8 cellular contexts compared by ENCODE assay signal in genomic region chr1:235843458-235843857, GRCh38. TPM values are rescaled to one million over a fixed set of nuclear protein-coding genes. Genes with fewer than 3 reads are reported as not detected.
DNase-seq lines count a peak whose midpoint lies in the region; ATAC-seq, FAIRE-seq and TF ChIP-seq lines count a peak whose summit lies in the region.

No MANE protein-coding gene starts in this region.

- H3K4me2 ChIP-seq in endothelial cell of umbilical vein (ENCODE audit: insufficient read depth, low read length), result no peak overlapping the region

- POLR2A ChIA-PET in endothelial cell of umbilical vein (lab: Charles Lee), result interaction anchor here (0.6 kb wide), 1 partner anchor 14 kb away, joined by 3 read pairs; no protein-coding TSS in a partner anchor

- ATAC-seq in GM18868 (IDR thresholded peaks at IDR 0.05; ENCODE audit: unreplicated experiment), result peak; percentile 62

- H3K36me3 ChIP-seq in Peyer's patch (no peaks in the 10 kb centered on the region), endothelial cell of umbilical vein (ENCODE audit: control insufficient read depth in 2 of 2, extremely low read depth in 1 of 2, insufficient read depth in 2 of 2, low read length in 2 of 2) (no peaks in the 10 kb centered on the region)

- intact Hi-C loops in endothelial cell of umbilical vein (cut with micrococcal nuclease), result no loop called here

- H3K9ac ChIP-seq in endothelial cell of umbilical vein (replicated peaks; ENCODE audit: extremely low read depth, insufficient read depth, low read length), result no peak overlapping the region

- dilution Hi-C loops in endothelial cell of umbilical vein (cut with MboI; ENCODE audit: extremely low pct_ligation_motif_present, low sequenced_read_pairs), result no loop called here

- peak; percentile 47 for FAIRE-seq in endothelial cell of umbilical vein (lab: Jason Lieb, UNC)

- no peak for TF ChIP-seq POLR2A in Peyer's patch (IDR thresholded peaks at IDR 0.05)
- TF ChIP-seq POLR2A in endothelial cell of umbilical vein (IDR thresholded peaks at IDR 0.05; ENCODE audit: low read depth, low read length), result no peak

- H3K79me2 ChIP-seq in endothelial cell of umbilical vein (ENCODE audit: control insufficient read depth, insufficient read depth, low read length), result no peaks in the 10 kb centered on the region

- no peaks in the 10 kb centered on the region for H3K27me3 Mint-ChIP-seq in neural crest cell (ENCODE audit: low read depth)

- H3K9me3 ChIP-seq in Peyer's patch, result no peaks in the 10 kb centered on the region
- no peaks in the 10 kb centered on the region for H3K9me3 ChIP-seq in endothelial cell of umbilical vein (replicated peaks; ENCODE audit: control insufficient read depth, insufficient read depth, low read length)

- no peak overlapping the region for H3K4me3 Mint-ChIP-seq in neural crest cell

- DNase-seq in HT1080 (ENCODE audit: low read depth) (peak; percentile 39), Peyer's patch (no peak), endothelial cell of umbilical vein (ENCODE audit: low read depth, low spot score) (peak; percentile 24), neural crest cell (ENCODE audit: low read depth, low spot score) (no peak), islet precursor cell (no peak), T-helper 1 cell (no peak)

- peaks cover 14% of the 10 kb centered on the region for H3K9me3 Mint-ChIP-seq in neural crest cell

- H3K9me1 ChIP-seq in endothelial cell of umbilical vein (replicated peaks; ENCODE audit: control insufficient read depth, extremely low read depth, insufficient read depth, low read length), result no peaks in the 10 kb centered on the region

- peaks cover 0 to 12% (median 0%) of the 10 kb centered on the region in 4 donors for H3K4me1 ChIP-seq in Peyer's patch
- no peaks in the 10 kb centered on the region for H3K4me1 ChIP-seq in endothelial cell of umbilical vein (ENCODE audit: control insufficient read depth, extremely low read depth, insufficient read depth, low read length)

- H3K4me3 ChIP-seq in Peyer's patch (no peak overlapping the region), endothelial cell of umbilical vein (replicated peaks in 1 of 3; ENCODE audit: insufficient read depth in 1 of 3, low read depth in 1 of 3, low read length in 3 of 3) (no peak overlapping the region)

- no peaks in the 10 kb centered on the region for H4K20me1 ChIP-seq in endothelial cell of umbilical vein (replicated peaks; ENCODE audit: control insufficient read depth, extremely low read depth, insufficient read depth, low read length)

- BruUV-seq in endothelial cell of umbilical vein (replicated peaks; lab: Mats Ljungman, UMichigan), result no TSS peak

- no peak overlapping the region for H3K27ac ChIP-seq in C4-2B
- H3K27ac ChIP-seq in Peyer's patch, result no peak overlapping the region
- H3K27ac ChIP-seq in endothelial cell of umbilical vein (ENCODE audit: insufficient read depth, low read depth, low read length), result no peak overlapping the region

- TF ChIP-seq CTCF in C4-2B (conservative IDR thresholded peaks at IDR 0.05) (peak; percentile 90), Peyer's patch (IDR thresholded peaks at IDR 0.05) (peak; percentile 18 to 68 (median 49)), endothelial cell of umbilical vein (IDR thresholded peaks at IDR 0.05; ENCODE audit: extremely low read depth in 1 of 2, insufficient read depth in 1 of 2, low read depth in 1 of 2, low read length in 2 of 2) (peak in 1 of 2 donors; percentile 16), neural crest cell (conservative IDR thresholded peaks at IDR 0.05) (peak; percentile 66)

- CTCF ChIA-PET in endothelial cell of umbilical vein (lab: Charles Lee), result interaction anchor here (0.8 to 6.6 kb wide), 23 partner anchors 9 to 339 kb away, joined by 3 to 40 read pairs (median 5); partner anchors contain the start of genes B3GALNT2 and LYST

- H3K4me1 Mint-ChIP-seq in neural crest cell, result no peaks in the 10 kb centered on the region

- no peak overlapping the region for H2AFZ ChIP-seq in endothelial cell of umbilical vein (ENCODE audit: low read depth, low read length)

- H3K36me3 Mint-ChIP-seq in neural crest cell (ENCODE audit: low read depth), result peaks cover 10% of the 10 kb centered on the region

- no peak overlapping the region for H3K27ac Mint-ChIP-seq in neural crest cell (ENCODE audit: unreplicated experiment)

- no peaks in the 10 kb centered on the region for H3K27me3 ChIP-seq in Peyer's patch
- no peaks in the 10 kb centered on the region for H3K27me3 ChIP-seq in endothelial cell of umbilical vein (ENCODE audit: control insufficient read depth in 2 of 2, insufficient read depth in 2 of 2, low read length in 2 of 2)

TF ChIP-seq in endothelial cell of umbilical vein, 7 proteins besides CTCF, POLR2A, EP300 and RAD21:
- TF ChIP-seq FOS (IDR thresholded peaks at IDR 0.05; ENCODE audit: borderline replicate concordance, insufficient read depth, low read length) (no peak), EZH2 (IDR thresholded peaks at IDR 0.05; ENCODE audit: borderline replicate concordance, low read depth, low read length, severe bottlenecking) (no peak), MAX (IDR thresholded peaks at IDR 0.05; ENCODE audit: insufficient read depth, insufficient read length) (no peak), GATA2 (IDR thresholded peaks at IDR 0.05; ENCODE audit: insufficient read depth, insufficient read length, low read depth, low read length) (no peak), MYC (IDR thresholded peaks at IDR 0.05; ENCODE audit: low read depth, low read length) (no peak), POLR2AphosphoS5 (IDR thresholded peaks at IDR 0.05; ENCODE audit: insufficient read depth, low read depth, low read length) (no peak), JUN (IDR thresholded peaks at IDR 0.05; ENCODE audit: borderline replicate concordance, insufficient read depth, insufficient read length, low read depth) (no peak)
TF ChIP-seq in endothelial cell of umbilical vein: peak in this region for 0.

RNA-seq across cellular contexts. Expression of gene LYST, which starts 23.2 kb away (rescaled TPM):
- 5.4 and 5.7 TPM in 2 replicates for total RNA-seq in HT1080 (2014; rRNA removed; shearing (Covaris generic))
- polyA plus RNA-seq in HT1080 (2015; cell fraction: cytosol; rRNA removed), result 3.1 and 4.7 TPM in 2 replicates
- polyA plus RNA-seq in HT1080 (2015; cell fraction: nucleus; rRNA removed), result 12.8 and 15.5 TPM in 2 replicates
- total RNA-seq in Peyer's patch (10 to 100 TPM; 27.8 to 68.5 (median 35.5) TPM), endothelial cell of umbilical vein (8.9 and 9.6 TPM in 2 replicates), neural crest cell (5.3 and 6.1 TPM in 2 replicates)
- polyA plus RNA-seq in endothelial cell of umbilical vein, result 2.5 and 3.1 TPM in 2 replicates
- polyA plus RNA-seq in endothelial cell of umbilical vein (2011; cell fraction: cytosol; rRNA removed), result 2.7 and 3.3 TPM in 2 replicates
- polyA plus RNA-seq in endothelial cell of umbilical vein (2011; cell fraction: nucleus; rRNA removed), result 14.1 and 16.9 TPM in 2 replicates
- 4.1 TPM in 2 replicates for polyA plus RNA-seq in endothelial cell of umbilical vein (2012)
- polyA minus RNA-seq in endothelial cell of umbilical vein, result 19.8 and 21.7 TPM in 2 replicates
- polyA minus RNA-seq in endothelial cell of umbilical vein (2011; cell fraction: cytosol; rRNA and poly(A)+ RNA removed), result 4.1 TPM
- 59.1 and 65.2 TPM in 2 replicates for polyA minus RNA-seq in endothelial cell of umbilical vein (2011; cell fraction: nucleus; rRNA and poly(A)+ RNA removed)

Comparison
In these comparisons a context has a peak if more than half of its experiments do, and no peak if none do; other contexts are left out.
1. DNase-seq: peak in HT1080 (single experiment) and endothelial cell of umbilical vein (single experiment); none in Peyer's patch (0 of 3), neural crest cell (single experiment), islet precursor cell (single experiment) and T-helper 1 cell (0 of 5).